Comparison of ENCODE assay signal across 8 cellular contexts in the genomic region with DNA sequence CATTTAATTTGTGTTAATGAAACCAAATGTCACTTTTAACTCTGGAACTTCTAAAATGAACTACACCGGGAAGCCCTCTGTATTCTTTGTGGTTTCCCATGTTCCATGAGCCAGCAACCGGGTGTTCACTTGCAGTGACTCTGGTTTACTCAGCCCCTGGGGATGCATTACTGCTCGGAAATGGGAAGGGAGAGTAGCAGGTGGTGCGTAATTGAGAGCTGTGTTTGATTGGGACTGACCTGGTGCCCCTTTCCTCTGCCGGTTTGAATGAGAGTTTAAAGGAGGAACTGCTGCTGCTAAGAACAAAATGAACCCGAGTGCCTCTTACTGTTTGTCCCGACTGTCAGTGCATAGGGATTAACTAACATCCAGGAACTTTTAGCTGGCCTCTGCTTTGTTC.
DNase-seq lines count a peak whose midpoint lies in the region; ATAC-seq and TF ChIP-seq lines count a peak whose summit lies in the region.

No MANE protein-coding gene starts in this region.

- H3K4me1 Mint-ChIP-seq in T-helper 2 cell treated with Interferon-gamma antibody and Interleukin-4, amounts not matched to agents 5 μg/mL and 100 μg/mL, for 36 hours (ENCODE audit: low read depth) = peaks cover 68% of the 10 kb centered on the region
- H3K4me1 Mint-ChIP-seq in mesothelial cell of epicardium = peaks cover 4% of the 10 kb centered on the region

- intact Hi-C loops in posterior vena cava (cut with DNase I) = no loop called here

- ATAC-seq in HG03354 (IDR thresholded peaks at IDR 0.05; ENCODE audit: poor library complexity, severe bottlenecking, unreplicated experiment) = peak; percentile 49

- H3K4me3 Mint-ChIP-seq in T-helper 2 cell treated with Interferon-gamma antibody and Interleukin-4, amounts not matched to agents 5 μg/mL and 100 μg/mL, for 36 hours = peak overlapping the region; percentile 72
- no peak overlapping the region for H3K4me3 Mint-ChIP-seq in mesothelial cell of epicardium

- peak overlapping the region; percentile 96 for H3K27ac Mint-ChIP-seq in T-helper 2 cell treated with Interferon-gamma antibody and Interleukin-4, amounts not matched to agents 5 μg/mL and 100 μg/mL, for 36 hours
- H3K27ac Mint-ChIP-seq in mesothelial cell of epicardium = no peak overlapping the region

- H3K27me3 Mint-ChIP-seq in T-helper 2 cell treated with Interferon-gamma antibody and Interleukin-4, amounts not matched to agents 5 μg/mL and 100 μg/mL, for 36 hours (ENCODE audit: low read depth) = no peaks in the 10 kb centered on the region
- H3K27me3 Mint-ChIP-seq in mesothelial cell of epicardium (ENCODE audit: low read depth) = no peaks in the 10 kb centered on the region

- H3K9me3 Mint-ChIP-seq in T-helper 2 cell treated with Interferon-gamma antibody and Interleukin-4, amounts not matched to agents 5 μg/mL and 100 μg/mL, for 36 hours = peaks cover 15% of the 10 kb centered on the region
- no peaks in the 10 kb centered on the region for H3K9me3 Mint-ChIP-seq in mesothelial cell of epicardium

- peaks cover 60% of the 10 kb centered on the region for H3K36me3 Mint-ChIP-seq in T-helper 2 cell treated with Interferon-gamma antibody and Interleukin-4, amounts not matched to agents 5 μg/mL and 100 μg/mL, for 36 hours (ENCODE audit: low read depth)
- H3K36me3 Mint-ChIP-seq in mesothelial cell of epicardium = peaks cover 11% of the 10 kb centered on the region

- DNase-seq in T-helper 2 cell treated with Interferon-gamma antibody and Interleukin-4, amounts not matched to agents 5 μg/mL and 100 μg/mL, for 36 hours (ENCODE audit: low spot score) = peak; percentile 53
- no peak for DNase-seq in T-helper 2 cell
- DNase-seq in UCSD-AML1 (lab: John Stamatoyannopoulos, UW; ENCODE audit: unreplicated experiment) = peak; percentile 58
- DNase-seq in myocyte (ENCODE audit: low read depth) = peak; percentile 92
- DNase-seq in NK-92 (lab: John Stamatoyannopoulos, UW; ENCODE audit: unreplicated experiment) = no peak
- no peak for DNase-seq in posterior vena cava (ENCODE audit: low spot score)
- no peak for DNase-seq in mesothelial cell of epicardium (ENCODE audit: low spot score in 2 of 2, unreplicated experiment in 2 of 2)

- TF ChIP-seq CTCF in mesothelial cell of epicardium (IDR thresholded peaks at IDR 0.05; ENCODE audit: unreplicated experiment) = no peak

Comparison
In these comparisons a context has a peak if more than half of its experiments do, and no peak if none do; other contexts are left out.
1. DNase-seq: peak in T-helper 2 cell treated with Interferon-gamma antibody and Interleukin-4, amounts not matched to agents 5 μg/mL and 100 μg/mL, for 36 hours (single experiment), UCSD-AML1 (single experiment) and myocyte (single experiment); none in T-helper 2 cell (0 of 5), NK-92 (single experiment), posterior vena cava (single experiment) and mesothelial cell of epicardium (0 of 2).